8 cellular contexts compared by ENCODE assay signal in the genomic region with DNA sequence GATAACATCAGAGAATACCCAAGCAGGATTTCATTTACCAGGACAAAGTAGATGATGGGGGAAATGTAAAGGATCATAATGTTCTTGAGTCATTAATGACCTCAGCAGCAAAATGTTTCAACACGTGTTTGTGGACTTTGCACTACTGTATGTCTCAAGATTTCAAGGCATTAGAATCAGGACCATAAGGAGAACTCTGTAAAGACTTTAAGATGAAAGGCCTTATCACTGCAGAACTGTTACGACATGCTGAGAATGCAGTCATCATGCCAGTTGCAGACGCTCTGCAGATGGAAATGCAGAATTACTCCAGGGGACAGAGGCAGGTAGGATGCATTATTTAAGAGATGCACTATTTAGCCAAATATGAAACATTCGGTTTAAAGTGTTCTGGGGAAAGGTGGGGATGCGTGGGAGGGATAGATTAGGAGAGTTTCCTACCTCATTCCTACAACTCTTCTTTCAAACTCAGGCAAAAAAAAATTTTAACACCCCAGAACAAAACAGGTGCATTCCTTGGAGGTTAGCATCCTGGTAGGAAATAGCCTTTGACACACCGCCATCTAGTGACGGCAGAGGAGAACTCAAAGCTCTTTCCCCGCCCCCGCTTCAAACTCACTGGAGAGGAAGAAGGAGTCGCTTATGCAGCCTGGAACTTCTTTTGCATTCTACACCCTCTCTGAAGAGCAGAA. TPM values are rescaled to one million over a fixed set of nuclear protein-coding genes. Genes with fewer than 3 reads are reported as not detected.
DNase-seq lines count a peak whose midpoint lies in the region; ATAC-seq and TF ChIP-seq lines count a peak whose summit lies in the region.

No MANE protein-coding gene starts in this region.

- H3F3A ChIP-seq in neural cell (ENCODE audit: insufficient read depth, low read length, poor library complexity, severe bottlenecking): no peaks in the 10 kb centered on the region

- no peak overlapping the region for H3K27ac ChIP-seq in OCI-LY7 (ENCODE audit: low read depth, low read length, poor library complexity, severe bottlenecking)
- no peak overlapping the region for H3K27ac ChIP-seq in fibroblast of lung (ENCODE audit: insufficient read depth, low read length)
- no peak overlapping the region for H3K27ac ChIP-seq in neural cell (ENCODE audit: low read length)

- DNase-seq in GM10248 (ENCODE audit: extremely low spot score) (peak; percentile 77), OCI-LY7 (ENCODE audit: low spot score) (peak; percentile 79), fibroblast of lung (ENCODE audit: low read depth in 2 of 2) (peak; percentile 58 to 72)
- DNase-seq in activated T-cell treated with anti-CD3 and anti-CD28 coated beads, Interleukin-2, amount 50 U/mL, for 1 hour: peak; percentile 56
- peak; percentile 73 for DNase-seq in stimulated activated naive CD8-positive, alpha-beta T cell treated with anti-CD3 and anti-CD28 coated beads, Interleukin-15, Interleukin-2, amounts not matched to agents 100 U/mL and 50 U/mL, for 24 hours

- H3K36me3 ChIP-seq in OCI-LY7 (ENCODE audit: insufficient read depth, low read length) (no peaks in the 10 kb centered on the region), fibroblast of lung (ENCODE audit: control insufficient read depth, insufficient read depth, low read length) (no peaks in the 10 kb centered on the region), neural cell (ENCODE audit: insufficient read depth, low read length) (no peaks in the 10 kb centered on the region)

- H3K9me3 ChIP-seq in OCI-LY7 (ENCODE audit: low read length) (no peaks in the 10 kb centered on the region), fibroblast of lung (ENCODE audit: control insufficient read depth, insufficient read depth, low read depth, low read length) (no peaks in the 10 kb centered on the region), neural cell (ENCODE audit: low read length) (no peaks in the 10 kb centered on the region)

- H3K4me3 ChIP-seq in OCI-LY7 (ENCODE audit: low read depth, low read length, poor library complexity, severe bottlenecking): no peak overlapping the region
- no peak overlapping the region for H3K4me3 ChIP-seq in fibroblast of lung (replicated peaks in 1 of 4; ENCODE audit: control extremely low read depth in 1 of 4, insufficient read depth in 1 of 4, low read depth in 3 of 4, low read length in 4 of 4)
- H3K4me3 ChIP-seq in neural cell (ENCODE audit: low read length): no peak overlapping the region

- H3K9ac ChIP-seq in fibroblast of lung (ENCODE audit: insufficient read depth, low read length) (no peak overlapping the region), neural cell (ENCODE audit: low read length) (no peak overlapping the region)

- intact Hi-C loops in OCI-LY7 (cut with micrococcal nuclease; ENCODE audit: unreplicated experiment): loop anchor here (1.0 to 5.0 kb wide), 5 partner anchors 202 to 651 kb away; no protein-coding TSS in a partner anchor

- peak; percentile 98 for TF ChIP-seq RAD21 in neural cell (conservative IDR thresholded peaks at IDR 0.05)

- H3K4me2 ChIP-seq in OCI-LY7 (ENCODE audit: low read length): no peak overlapping the region
- H3K4me2 ChIP-seq in fibroblast of lung (ENCODE audit: extremely low read depth, insufficient read depth, low read length): no peak overlapping the region
- no peak overlapping the region for H3K4me2 ChIP-seq in neural cell (ENCODE audit: low read length)

- no peaks in the 10 kb centered on the region for H3K4me1 ChIP-seq in OCI-LY7 (ENCODE audit: insufficient read depth, low read length, poor library complexity, severe bottlenecking)
- H3K4me1 ChIP-seq in fibroblast of lung (ENCODE audit: control insufficient read depth, extremely low read depth, insufficient read depth, low read length): no peaks in the 10 kb centered on the region

- BruUV-seq in OCI-LY7 (replicated peaks; lab: Mats Ljungman, UMichigan): no TSS peak

- CTCF ChIA-PET in GM10248 (lab: Yijun Ruan, JAX) (interaction anchor here (0.6 to 6.3 kb wide), 32 partner anchors 9 to 654 kb away, joined by 3 to 69 read pairs (median 4); no protein-coding TSS in a partner anchor), OCI-LY7 (lab: Charles Lee; ENCODE audit: unreplicated experiment) (interaction anchor here (0.5 to 1.0 kb wide), 2 partner anchors 343 to 843 kb away, joined by 3 to 5 read pairs; no protein-coding TSS in a partner anchor)

- H3K79me2 ChIP-seq in OCI-LY7 (ENCODE audit: insufficient read depth, low read depth, low read length): no peaks in the 10 kb centered on the region
- H3K79me2 ChIP-seq in fibroblast of lung (ENCODE audit: control insufficient read depth, insufficient read depth, low read length): no peaks in the 10 kb centered on the region
- H3K79me2 ChIP-seq in neural cell (replicated peaks; ENCODE audit: insufficient read depth, low read length): no peaks in the 10 kb centered on the region

- no peaks in the 10 kb centered on the region for H4K20me1 ChIP-seq in OCI-LY7 (ENCODE audit: insufficient read depth, low read length)
- no peaks in the 10 kb centered on the region for H4K20me1 ChIP-seq in fibroblast of lung (ENCODE audit: control insufficient read depth, extremely low read depth, insufficient read depth, low read length)
- no peaks in the 10 kb centered on the region for H4K20me1 ChIP-seq in neural cell (ENCODE audit: insufficient read depth)

- POLR2A ChIA-PET in GM10248 (lab: Yijun Ruan, JAX) (interaction anchor here (0.5 kb wide), 1 partner anchor 102 kb away, joined by 4 read pairs; no protein-coding TSS in a partner anchor), OCI-LY7 (lab: Charles Lee) (interaction anchor here (0.7 kb wide), 2 partner anchors 351 to 376 kb away, joined by 3 read pairs; no protein-coding TSS in a partner anchor)

- TF ChIP-seq EP300 in neural cell (conservative IDR thresholded peaks at IDR 0.05; ENCODE audit: poor library complexity, severe bottlenecking): peak; percentile 26

- ATAC-seq in HG03520 (IDR thresholded peaks at IDR 0.05; ENCODE audit: unreplicated experiment) (peak; percentile 60), GM19467 (IDR thresholded peaks at IDR 0.05; ENCODE audit: unreplicated experiment) (no peak)
- ATAC-seq in stimulated activated naive CD8-positive, alpha-beta T cell treated with anti-CD3 and anti-CD28 coated beads, Interleukin-15, Interleukin-2, amounts not matched to agents 100 U/mL and 50 U/mL, for 24 hours: peak; percentile 55

- H2AFZ ChIP-seq in OCI-LY7 (ENCODE audit: low read length) (no peak overlapping the region), fibroblast of lung (ENCODE audit: low read length) (no peak overlapping the region), neural cell (ENCODE audit: low read depth, low read length) (no peak overlapping the region)

- TF ChIP-seq CTCF in GM10248 (IDR thresholded peaks at IDR 0.05; ENCODE audit: control extremely low read depth, extremely low read depth, low read depth, missing control alignments) (peak; percentile 81), OCI-LY7 (conservative IDR thresholded peaks at IDR 0.05; ENCODE audit: low read length) (peak; percentile 91), fibroblast of lung (conservative IDR thresholded peaks at IDR 0.05 in 1 of 2, IDR thresholded peaks at IDR 0.05 in 1 of 2; ENCODE audit: low read depth in 1 of 2, low read length in 2 of 2) (peak; percentile 88 to 96), neural cell (IDR thresholded peaks at IDR 0.05; ENCODE audit: poor library complexity, severe bottlenecking) (peak; percentile 95)

- H3K27me3 ChIP-seq in fibroblast of lung (ENCODE audit: control insufficient read depth, insufficient read depth, low read length) (no peaks in the 10 kb centered on the region), neural cell (ENCODE audit: insufficient read depth, low read depth, low read length) (no peaks in the 10 kb centered on the region)

- no peaks in the 10 kb centered on the region for H3K9me2 ChIP-seq in OCI-LY7 (ENCODE audit: insufficient read depth, low read length)
- no peaks in the 10 kb centered on the region for H3K9me2 ChIP-seq in neural cell (ENCODE audit: insufficient read depth, low read length)

TF ChIP-seq in neural cell, 6 proteins besides CTCF, POLR2A, EP300 and RAD21:
- TF ChIP-seq POLR2AphosphoS5 (IDR thresholded peaks at IDR 0.05) (no peak), SMC3 (conservative IDR thresholded peaks at IDR 0.05; ENCODE audit: poor library complexity) (peak; percentile 97), EZH2 (IDR thresholded peaks at IDR 0.05; ENCODE audit: borderline replicate concordance, insufficient read depth, low read length, poor library complexity, severe bottlenecking) (no peak), TAF1 (IDR thresholded peaks at IDR 0.05; ENCODE audit: low read depth) (no peak), MXI1 (conservative IDR thresholded peaks at IDR 0.05; ENCODE audit: poor library complexity, severe bottlenecking) (peak; percentile 32)
- TF ChIP-seq, protein P1, sequence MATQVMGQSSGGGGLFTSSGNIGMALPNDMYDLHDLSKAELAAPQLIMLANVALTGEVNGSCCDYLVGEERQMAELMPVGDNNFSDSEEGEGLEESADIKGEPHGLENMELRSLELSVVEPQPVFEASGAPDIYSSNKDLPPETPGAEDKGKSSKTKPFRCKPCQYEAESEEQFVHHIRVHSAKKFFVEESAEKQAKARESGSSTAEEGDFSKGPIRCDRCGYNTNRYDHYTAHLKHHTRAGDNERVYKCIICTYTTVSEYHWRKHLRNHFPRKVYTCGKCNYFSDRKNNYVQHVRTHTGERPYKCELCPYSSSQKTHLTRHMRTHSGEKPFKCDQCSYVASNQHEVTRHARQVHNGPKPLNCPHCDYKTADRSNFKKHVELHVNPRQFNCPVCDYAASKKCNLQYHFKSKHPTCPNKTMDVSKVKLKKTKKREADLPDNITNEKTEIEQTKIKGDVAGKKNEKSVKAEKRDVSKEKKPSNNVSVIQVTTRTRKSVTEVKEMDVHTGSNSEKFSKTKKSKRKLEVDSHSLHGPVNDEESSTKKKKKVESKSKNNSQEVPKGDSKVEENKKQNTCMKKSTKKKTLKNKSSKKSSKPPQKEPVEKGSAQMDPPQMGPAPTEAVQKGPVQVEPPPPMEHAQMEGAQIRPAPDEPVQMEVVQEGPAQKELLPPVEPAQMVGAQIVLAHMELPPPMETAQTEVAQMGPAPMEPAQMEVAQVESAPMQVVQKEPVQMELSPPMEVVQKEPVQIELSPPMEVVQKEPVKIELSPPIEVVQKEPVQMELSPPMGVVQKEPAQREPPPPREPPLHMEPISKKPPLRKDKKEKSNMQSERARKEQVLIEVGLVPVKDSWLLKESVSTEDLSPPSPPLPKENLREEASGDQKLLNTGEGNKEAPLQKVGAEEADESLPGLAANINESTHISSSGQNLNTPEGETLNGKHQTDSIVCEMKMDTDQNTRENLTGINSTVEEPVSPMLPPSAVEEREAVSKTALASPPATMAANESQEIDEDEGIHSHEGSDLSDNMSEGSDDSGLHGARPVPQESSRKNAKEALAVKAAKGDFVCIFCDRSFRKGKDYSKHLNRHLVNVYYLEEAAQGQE (IDR thresholded peaks at IDR 0.05; ENCODE audit: borderline replicate concordance): no peak

RNA-seq across cellular contexts. Expression of a gene that starts 43.3 kb away (rescaled TPM):
- not detected in 2 replicates for total RNA-seq in OCI-LY7 (2014; rRNA removed; shearing (Covaris generic))
- total RNA-seq in OCI-LY7 (2022): not detected in 2 replicates
- not detected in 2 replicates for total RNA-seq in fibroblast of lung
- not detected in 2 replicates for polyA plus RNA-seq in fibroblast of lung
- not detected in 2 replicates for polyA plus RNA-seq in fibroblast of lung (2012)
- polyA minus RNA-seq in fibroblast of lung (ENCODE audit: low replicate concordance): not detected in 2 replicates
- not detected in 2 replicates for polyA plus RNA-seq in neural cell
- polyA minus RNA-seq in neural cell: not detected in 2 replicates
